Comparison of ENCODE assay signal across 16 cellular contexts in the genomic region with DNA sequence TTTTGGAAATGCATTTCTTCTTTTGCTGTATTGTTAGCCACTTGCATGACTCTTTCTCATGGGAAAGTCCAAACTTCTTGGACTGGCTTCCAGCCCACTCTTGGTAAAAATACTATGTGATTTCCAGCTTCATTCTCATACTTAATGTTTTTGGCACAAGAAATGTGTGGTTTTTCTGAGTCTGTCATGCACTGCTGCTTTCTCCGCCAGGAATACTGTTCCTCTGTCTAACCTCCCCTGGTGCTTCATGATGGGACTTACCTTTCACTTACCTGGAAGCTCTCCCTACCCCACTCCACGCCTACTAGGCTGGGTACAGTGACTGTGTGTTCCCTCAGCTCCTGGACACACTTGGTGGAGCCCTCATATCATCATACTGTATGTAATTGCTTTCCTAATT. TPM values are rescaled to one million over a fixed set of nuclear protein-coding genes. Genes with fewer than 3 reads are reported as not detected.
"Had no signal": no experiment of that assay in that cellular context is flagged by ENCODE, and none has a peak within 500 bp of the region (broad histone marks: within the 10 kb centered on the region; RNA-seq: fewer than 3 reads in every experiment).

No MANE protein-coding gene starts in this region.

- H3K4me1 ChIP-seq: esophagus squamous epithelium, heart right ventricle, neural progenitor cell, testis had no signal

- FAIRE-seq: urothelium cell line had no signal

- H3K27me3 ChIP-seq: esophagus squamous epithelium, heart right ventricle, neural progenitor cell, ovary, testis had no signal

- H3K4me3 ChIP-seq: esophagus squamous epithelium, heart right ventricle, neural progenitor cell, ovary, testis had no signal

- ATAC-seq: heart right ventricle, WTC11 had no signal

- H3K36me3 ChIP-seq: esophagus squamous epithelium, heart right ventricle, neural progenitor cell, ovary had no signal

- H3K27ac ChIP-seq: esophagus squamous epithelium, heart right ventricle, neural progenitor cell, ovary, testis had no signal

- H3K9me3 ChIP-seq: esophagus squamous epithelium, heart right ventricle, ovary, testis had no signal

- DNase-seq: activated CD4-positive, alpha-beta T cell treated with anti-CD3 and anti-CD28 coated beads for 48 hours; activated naive CD4-positive, alpha-beta T cell treated with anti-CD3 and anti-CD28 coated beads, Interleukin-2, amount 50 U/mL, for 16 hours; esophagus squamous epithelium; foreskin melanocyte; heart right ventricle; islet precursor cell; ovary; stimulated activated CD4-positive, alpha-beta T cell treated with anti-CD3 and anti-CD28 coated beads, Interleukin-4, amount 100 ng/mL, for 24 hours; T-helper 1 cell; testis had no signal

RNA-seq across cellular contexts. Expression of a gene that starts 18.8 kb away (rescaled TPM):
- total RNA-seq: activated CD8-positive, alpha-beta memory T cell treated with anti-CD3 and anti-CD28 coated beads for 36 hours; activated T-helper 2 cell treated with anti-CD3 and anti-CD28 coated beads, Interferon-gamma antibody, Interleukin-2, Interleukin-4, amounts not matched to agents 10 μg/mL and 5 μg/mL and 100 μg/mL, durations not matched to agents 14 hours and 24 hours and 36 hours; dermis microvascular lymphatic vessel endothelial cell; WTC11 had no signal
- polyA plus RNA-seq: heart right ventricle had no signal
